Comparison of ENCODE assay signal across 12 cellular contexts in genomic region chr22:20423636-20424511, GRCh38. TPM values are rescaled to one million over a fixed set of nuclear protein-coding genes. Genes with fewer than 3 reads are reported as not detected.
DNase-seq lines count a peak whose midpoint lies in the region; ATAC-seq and TF ChIP-seq lines count a peak whose summit lies in the region.
"Had no signal": no experiment of that assay in that cellular context is flagged by ENCODE, and none has a peak within 500 bp of the region (broad histone marks: within the 10 kb centered on the region; RNA-seq: fewer than 3 reads in every experiment).

No MANE protein-coding gene starts in this region.

- no peak overlapping the region for H3K4me3 ChIP-seq in fibroblast of lung (replicated peaks in 1 of 4; ENCODE audit: control extremely low read depth in 1 of 4, insufficient read depth in 1 of 4, low read depth in 3 of 4, low read length in 4 of 4)
- no peak overlapping the region for H3K4me3 ChIP-seq in naive thymus-derived CD4-positive, alpha-beta T cell (ENCODE audit: low read length)
- no peak overlapping the region for H3K4me3 ChIP-seq in upper lobe of right lung
- no peak overlapping the region for H3K4me3 ChIP-seq in mucosa of descending colon

- H3K4me1 ChIP-seq in fibroblast of lung (ENCODE audit: control insufficient read depth, extremely low read depth, insufficient read depth, low read length) (peaks cover 14% of the 10 kb centered on the region), upper lobe of right lung (no peaks in the 10 kb centered on the region), mucosa of descending colon (ENCODE audit: low read depth) (peaks cover 7% of the 10 kb centered on the region)
- H3K4me1 ChIP-seq in naive thymus-derived CD4-positive, alpha-beta T cell (ENCODE audit: control insufficient read depth in 2 of 2, insufficient read depth in 2 of 2, low read length in 2 of 2), result peaks cover 4 to 5% of the 10 kb centered on the region in 2 donors

- POLR2A ChIA-PET in naive thymus-derived CD4-positive, alpha-beta T cell (lab: Charles Lee), result no interaction called here

- peak overlapping the region; percentile 39 for H3K4me3 Mint-ChIP-seq in activated T-cell treated with anti-CD3 and anti-CD28 coated beads, Interleukin-2, amount 50 U/mL, for 4 hours
- H3K4me3 Mint-ChIP-seq in activated T-cell treated with anti-CD3 and anti-CD28 coated beads, Interleukin-2, amount 50 U/mL, for 72 hours, result peak overlapping the region in 1 of 2 donors; percentile 21
- peak overlapping the region in 6 of 10 donors; percentile 2 to 75 (median 35) for H3K4me3 Mint-ChIP-seq in naive thymus-derived CD4-positive, alpha-beta T cell

- CTCF ChIA-PET in naive thymus-derived CD4-positive, alpha-beta T cell (lab: Charles Lee), result no interaction called here

- no peaks in the 10 kb centered on the region for H3K9me3 Mint-ChIP-seq in activated T-cell treated with anti-CD3 and anti-CD28 coated beads, Interleukin-2, amount 50 U/mL, for 4 hours
- no peaks in the 10 kb centered on the region for H3K9me3 Mint-ChIP-seq in activated T-cell treated with anti-CD3 and anti-CD28 coated beads, Interleukin-2, amount 50 U/mL, for 72 hours
- peaks cover 0 to 2% (median 0%) of the 10 kb centered on the region in 11 donors for H3K9me3 Mint-ChIP-seq in naive thymus-derived CD4-positive, alpha-beta T cell
- H3K9me3 Mint-ChIP-seq: T-cell had no signal

- no peaks in the 10 kb centered on the region for H3K36me3 Mint-ChIP-seq in activated T-cell treated with anti-CD3 and anti-CD28 coated beads, Interleukin-2, amount 50 U/mL, for 4 hours (ENCODE audit: insufficient read depth)
- no peaks in the 10 kb centered on the region for H3K36me3 Mint-ChIP-seq in activated T-cell treated with anti-CD3 and anti-CD28 coated beads, Interleukin-2, amount 50 U/mL, for 72 hours (ENCODE audit: insufficient read depth in 2 of 2)
- H3K36me3 Mint-ChIP-seq in naive thymus-derived CD4-positive, alpha-beta T cell, result peaks cover 0 to 2% (median 0%) of the 10 kb centered on the region in 5 donors
- H3K36me3 Mint-ChIP-seq: T-cell had no signal

- no peak for TF ChIP-seq CTCF in fibroblast of lung (conservative IDR thresholded peaks at IDR 0.05 in 1 of 2, IDR thresholded peaks at IDR 0.05 in 1 of 2; ENCODE audit: low read depth in 1 of 2, low read length in 2 of 2)
- TF ChIP-seq CTCF in upper lobe of right lung (IDR thresholded peaks at IDR 0.05), result no peak
- TF ChIP-seq CTCF in mucosa of descending colon (IDR thresholded peaks at IDR 0.05), result no peak

- H3K4me2 ChIP-seq in fibroblast of lung (ENCODE audit: extremely low read depth, insufficient read depth, low read length), result no peak overlapping the region

- no peak for DNase-seq in activated T-cell treated with anti-CD3 and anti-CD28 coated beads, Interleukin-2, amount 50 U/mL, for 4 hours
- DNase-seq in activated T-cell treated with anti-CD3 and anti-CD28 coated beads, Interleukin-2, amount 50 U/mL, for 72 hours, result no peak
- DNase-seq in fibroblast of lung (ENCODE audit: low read depth in 2 of 2), result no peak
- no peak for DNase-seq in naive thymus-derived CD4-positive, alpha-beta T cell
- peak; percentile 60 for DNase-seq in upper lobe of right lung
- DNase-seq in cerebellar nuclear complex (lab: John Stamatoyannopoulos, UW), result no peak
- DNase-seq in stimulated activated CD4-positive, alpha-beta T cell treated with anti-CD3 and anti-CD28 coated beads, Interleukin-4, amount 100 ng/mL, for 4 hours, result no peak
- DNase-seq in mucosa of descending colon, result no peak
- DNase-seq: GDM1; NCI-H524; stimulated activated CD4-positive, alpha-beta T cell treated with anti-CD3 and anti-CD28 coated beads, Interleukin-12 subunit alpha, Interleukin-12 subunit beta, amount 100 ng/mL, for 4 hours; T-cell had no signal

- H3K27ac ChIP-seq in fibroblast of lung (ENCODE audit: insufficient read depth, low read length), result peak overlapping the region; percentile 1
- no peak overlapping the region for H3K27ac ChIP-seq in naive thymus-derived CD4-positive, alpha-beta T cell (ENCODE audit: low read depth, low read length)
- H3K27ac ChIP-seq in upper lobe of right lung, result peak overlapping the region; percentile 13

- H3K27me3 ChIP-seq in fibroblast of lung (ENCODE audit: control insufficient read depth, insufficient read depth, low read length) (no peaks in the 10 kb centered on the region), upper lobe of right lung (peaks cover 8% of the 10 kb centered on the region)
- peaks cover 0 to 6% of the 10 kb centered on the region in 2 donors for H3K27me3 ChIP-seq in naive thymus-derived CD4-positive, alpha-beta T cell (ENCODE audit: control insufficient read depth in 2 of 2, insufficient read depth in 2 of 2, low read length in 2 of 2)

- peaks cover 29% of the 10 kb centered on the region for H3K27me3 Mint-ChIP-seq in activated T-cell treated with anti-CD3 and anti-CD28 coated beads, Interleukin-2, amount 50 U/mL, for 4 hours (ENCODE audit: low read depth)
- peaks cover 33% of the 10 kb centered on the region for H3K27me3 Mint-ChIP-seq in activated T-cell treated with anti-CD3 and anti-CD28 coated beads, Interleukin-2, amount 50 U/mL, for 72 hours (ENCODE audit: low read depth)
- peaks cover 10 to 37% (median 15%) of the 10 kb centered on the region in 5 donors for H3K27me3 Mint-ChIP-seq in naive thymus-derived CD4-positive, alpha-beta T cell

- H3K36me3 ChIP-seq in fibroblast of lung (ENCODE audit: control insufficient read depth, insufficient read depth, low read length), result peaks cover 10% of the 10 kb centered on the region
- no peaks in the 10 kb centered on the region for H3K36me3 ChIP-seq in naive thymus-derived CD4-positive, alpha-beta T cell (ENCODE audit: control insufficient read depth in 2 of 3, insufficient read depth in 3 of 3, low read length in 3 of 3)
- peaks cover 4% of the 10 kb centered on the region for H3K36me3 ChIP-seq in upper lobe of right lung
- H3K36me3 ChIP-seq in mucosa of descending colon (ENCODE audit: low read depth), result no peaks in the 10 kb centered on the region

- no peak overlapping the region for H3K27ac Mint-ChIP-seq in activated T-cell treated with anti-CD3 and anti-CD28 coated beads, Interleukin-2, amount 50 U/mL, for 72 hours
- peak overlapping the region in 2 of 9 donors; percentile 15 for H3K27ac Mint-ChIP-seq in naive thymus-derived CD4-positive, alpha-beta T cell
- H3K27ac Mint-ChIP-seq: T-cell had no signal

- H4K20me1 ChIP-seq in fibroblast of lung (ENCODE audit: control insufficient read depth, extremely low read depth, insufficient read depth, low read length), result no peaks in the 10 kb centered on the region

- no peak overlapping the region for H2AFZ ChIP-seq in fibroblast of lung (ENCODE audit: low read length)

- intact Hi-C loops in naive thymus-derived CD4-positive, alpha-beta T cell (cut with micrococcal nuclease), result no loop called here
- intact Hi-C loops in upper lobe of right lung (cut with DNase I), result no loop called here
- intact Hi-C loops in mucosa of descending colon (cut with DNase I, micrococcal nuclease), result loop anchor here in 1 of 2 donors (5.0 kb wide), 1 partner anchor 33 kb away; no protein-coding TSS in a partner anchor

- H3K9ac ChIP-seq in fibroblast of lung (ENCODE audit: insufficient read depth, low read length), result no peak overlapping the region

- peaks cover 10% of the 10 kb centered on the region for H3K4me1 Mint-ChIP-seq in activated T-cell treated with anti-CD3 and anti-CD28 coated beads, Interleukin-2, amount 50 U/mL, for 4 hours (ENCODE audit: low read depth)
- H3K4me1 Mint-ChIP-seq in activated T-cell treated with anti-CD3 and anti-CD28 coated beads, Interleukin-2, amount 50 U/mL, for 72 hours (ENCODE audit: low read depth), result peaks cover 2% of the 10 kb centered on the region
- peaks cover 1 to 13% (median 10%) of the 10 kb centered on the region in 7 donors for H3K4me1 Mint-ChIP-seq in naive thymus-derived CD4-positive, alpha-beta T cell

- ATAC-seq in activated T-cell treated with anti-CD3 and anti-CD28 coated beads, Interleukin-2, amount 50 U/mL, for 4 hours, result no peak
- ATAC-seq in activated T-cell treated with anti-CD3 and anti-CD28 coated beads, Interleukin-2, amount 50 U/mL, for 72 hours (replicated peaks in 1 of 2), result no peak
- no peak for ATAC-seq in naive thymus-derived CD4-positive, alpha-beta T cell
- ATAC-seq in upper lobe of right lung, result no peak
- no peak for ATAC-seq in mucosa of descending colon
- ATAC-seq: T-cell had no signal

- H3K79me2 ChIP-seq in fibroblast of lung (ENCODE audit: control insufficient read depth, insufficient read depth, low read length), result no peaks in the 10 kb centered on the region

- no peaks in the 10 kb centered on the region for H3K9me3 ChIP-seq in fibroblast of lung (ENCODE audit: control insufficient read depth, insufficient read depth, low read depth, low read length)
- no peaks in the 10 kb centered on the region for H3K9me3 ChIP-seq in naive thymus-derived CD4-positive, alpha-beta T cell (ENCODE audit: control insufficient read depth in 2 of 3, low read length in 3 of 3)
- H3K9me3 ChIP-seq in upper lobe of right lung, result no peaks in the 10 kb centered on the region
- H3K9me3 ChIP-seq in mucosa of descending colon, result no peaks in the 10 kb centered on the region

RNA-seq across cellular contexts. Expression of gene SCARF2, which starts 13.8 kb away (rescaled TPM):
- under 1 TPM; 0.24 to 0.46 (median 0.37) TPM for total RNA-seq in activated T-cell treated with anti-CD3 and anti-CD28 coated beads, Interleukin-2, amount 50 U/mL, for 4 hours
- 1 to 10 TPM; 1.0 to 1.4 TPM for total RNA-seq in activated T-cell treated with anti-CD3 and anti-CD28 coated beads, Interleukin-2, amount 50 U/mL, for 72 hours
- 12.8 and 14.5 TPM in 2 replicates for total RNA-seq in fibroblast of lung
- polyA plus RNA-seq in fibroblast of lung, result 8.1 and 10.6 TPM in 2 replicates
- 16.8 and 22.2 TPM in 2 replicates for polyA plus RNA-seq in fibroblast of lung (2012)
- polyA minus RNA-seq in fibroblast of lung (ENCODE audit: low replicate concordance), result 17.3 and 26.9 TPM in 2 replicates
- total RNA-seq in naive thymus-derived CD4-positive, alpha-beta T cell, result 1 to 10 TPM in 4 of 5 experiments, under 1 TPM in 1; 0.70 to 2.6 (median 2.2) TPM
- under 1 TPM; 0.21 to 0.35 TPM for polyA plus RNA-seq in naive thymus-derived CD4-positive, alpha-beta T cell
- total RNA-seq in upper lobe of right lung, result 24.0 TPM
- total RNA-seq in mucosa of descending colon, result 1 to 10 TPM; 1.2 to 8.7 (median 3.0) TPM

RNA-seq across cellular contexts. Expression of gene ZNF74, which starts 29.9 kb away (rescaled TPM):
- total RNA-seq in activated T-cell treated with anti-CD3 and anti-CD28 coated beads, Interleukin-2, amount 50 U/mL, for 4 hours, result 10 to 100 TPM; 16.4 to 21.1 (median 19.4) TPM
- total RNA-seq in activated T-cell treated with anti-CD3 and anti-CD28 coated beads, Interleukin-2, amount 50 U/mL, for 72 hours, result 10 to 100 TPM in 1 of 2 donors, 1 to 10 TPM in 1; 8.3 to 11.7 TPM
- total RNA-seq in fibroblast of lung (12.3 and 13.0 TPM in 2 replicates), upper lobe of right lung (10.7 TPM), mucosa of descending colon (10 to 100 TPM in 1 of 3 donors, 1 to 10 TPM in 2; 4.2 to 14.4 (median 4.8) TPM)
- polyA plus RNA-seq in fibroblast of lung, result 2.5 and 4.2 TPM in 2 replicates
- 3.3 and 5.3 TPM in 2 replicates for polyA plus RNA-seq in fibroblast of lung (2012)
- polyA minus RNA-seq in fibroblast of lung (ENCODE audit: low replicate concordance), result 3.8 and 7.7 TPM in 2 replicates
- 10 to 100 TPM in 3 of 5 experiments, 1 to 10 TPM in 2; 6.1 to 18.2 (median 12.9) TPM for total RNA-seq in naive thymus-derived CD4-positive, alpha-beta T cell
- 10 to 100 TPM in 1 of 2 donors, 1 to 10 TPM in 1; 5.3 to 14.0 TPM for polyA plus RNA-seq in naive thymus-derived CD4-positive, alpha-beta T cell
